Comparison of ENCODE assay signal across 2 cellular contexts in the genomic region with DNA sequence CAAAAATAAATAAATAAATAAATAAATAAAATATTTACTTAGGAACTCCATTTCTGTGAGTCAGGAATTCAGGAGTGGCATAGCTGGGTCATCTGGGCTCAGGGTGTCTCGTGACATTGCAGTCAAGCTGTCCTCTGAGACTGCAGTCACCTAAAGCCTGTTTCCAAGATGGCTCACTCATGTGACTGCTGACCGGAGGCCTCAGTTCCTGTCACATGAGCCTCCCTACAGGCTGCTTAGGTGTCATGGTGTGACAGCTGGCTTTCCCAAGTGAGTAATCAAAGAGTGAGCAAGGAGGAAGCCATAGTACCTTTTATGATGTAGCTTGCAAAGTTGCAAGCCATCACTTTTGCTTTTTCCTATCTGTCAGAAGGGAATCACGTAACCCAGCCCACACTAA.
TF ChIP-seq lines count a peak whose summit lies in the region.

No MANE protein-coding gene starts in this region.

TF ChIP-seq in IMR-90, 13 proteins besides CTCF, POLR2A, EP300 and RAD21 (continued from another document):
- TF ChIP-seq, protein P1, sequence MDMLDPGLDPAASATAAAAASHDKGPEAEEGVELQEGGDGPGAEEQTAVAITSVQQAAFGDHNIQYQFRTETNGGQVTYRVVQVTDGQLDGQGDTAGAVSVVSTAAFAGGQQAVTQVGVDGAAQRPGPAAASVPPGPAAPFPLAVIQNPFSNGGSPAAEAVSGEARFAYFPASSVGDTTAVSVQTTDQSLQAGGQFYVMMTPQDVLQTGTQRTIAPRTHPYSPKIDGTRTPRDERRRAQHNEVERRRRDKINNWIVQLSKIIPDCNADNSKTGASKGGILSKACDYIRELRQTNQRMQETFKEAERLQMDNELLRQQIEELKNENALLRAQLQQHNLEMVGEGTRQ (IDR thresholded peaks at IDR 0.05; ENCODE audit: low read depth, low read length): peak; percentile 57; the same call in 1 of the 2 replicates
TF ChIP-seq in IMR-90: peak in this region for 1.

TF ChIP-seq in K562, 482 proteins besides CTCF, POLR2A, EP300 and RAD21 (continued from another document and continues in another):
- TF ChIP-seq BACH1 (tag; IDR thresholded peaks at IDR 0.05) (peak; percentile 53; the same call in 1 of the 2 replicates), ZNF584 (CRISPR knock-in tag; IDR thresholded peaks at IDR 0.05; ENCODE audit: low read depth) (peak; percentile 68; the same call in 1 of the 2 replicates), ZNF175 (CRISPR knock-in tag; IDR thresholded peaks at IDR 0.05; ENCODE audit: low read depth) (peak; percentile 87; the same call in 1 of the 2 replicates), PHF20 (IDR thresholded peaks at IDR 0.05; ENCODE audit: partially characterized antibody) (peak; percentile 70), FOXJ3 (CRISPR knock-in tag; IDR thresholded peaks at IDR 0.05) (no peak), MEIS2 (IDR thresholded peaks at IDR 0.05; ENCODE audit: partially characterized antibody) (peak; percentile 33), TFAP4 (CRISPR knock-in tag; IDR thresholded peaks at IDR 0.05; ENCODE audit: borderline replicate concordance) (peak; percentile 67), ZNF592 (IDR thresholded peaks at IDR 0.05) (peak; percentile 83), FOXK2 (conservative IDR thresholded peaks at IDR 0.05 in 1 of 2, IDR thresholded peaks at IDR 0.05 in 1 of 2; ENCODE audit: low read depth in 2 of 2) (peak in 1 of 2 experiments; percentile 58; a peak in 2 of 4 replicates), CBFA2T2 (conservative IDR thresholded peaks at IDR 0.05) (peak; percentile 58), ZNF316 (IDR thresholded peaks at IDR 0.05) (peak; percentile 19; the same call in 1 of the 2 replicates), FOSL1 (tag; conservative IDR thresholded peaks at IDR 0.05) (peak; percentile 38; the same call in 1 of the 2 replicates), HNRNPH1 (optimal IDR thresholded peaks at IDR 0.05; ENCODE audit: low read depth, low read length) (no peak), EHMT2 (IDR thresholded peaks at IDR 0.05) (peak; percentile 53; the same call in 1 of the 2 replicates), ZNF507 (tag; conservative IDR thresholded peaks at IDR 0.05) (no peak), PTTG1 (tag; IDR thresholded peaks at IDR 0.05; ENCODE audit: low read depth) (peak; percentile 17; the same call in 1 of the 2 replicates), ZNF583 (CRISPR knock-in tag; IDR thresholded peaks at IDR 0.05) (0 out of 2 replicates have a peak, but pooled peaks have one; percentile 35), TOE1 (IDR thresholded peaks at IDR 0.05; ENCODE audit: borderline replicate concordance) (peak; percentile 54; the same call in 1 of the 2 replicates), TOE1 (CRISPR knock-in tag; IDR thresholded peaks at IDR 0.05; ENCODE audit: borderline replicate concordance, low read depth) (no peak)
- TF ChIP-seq, protein P2, sequence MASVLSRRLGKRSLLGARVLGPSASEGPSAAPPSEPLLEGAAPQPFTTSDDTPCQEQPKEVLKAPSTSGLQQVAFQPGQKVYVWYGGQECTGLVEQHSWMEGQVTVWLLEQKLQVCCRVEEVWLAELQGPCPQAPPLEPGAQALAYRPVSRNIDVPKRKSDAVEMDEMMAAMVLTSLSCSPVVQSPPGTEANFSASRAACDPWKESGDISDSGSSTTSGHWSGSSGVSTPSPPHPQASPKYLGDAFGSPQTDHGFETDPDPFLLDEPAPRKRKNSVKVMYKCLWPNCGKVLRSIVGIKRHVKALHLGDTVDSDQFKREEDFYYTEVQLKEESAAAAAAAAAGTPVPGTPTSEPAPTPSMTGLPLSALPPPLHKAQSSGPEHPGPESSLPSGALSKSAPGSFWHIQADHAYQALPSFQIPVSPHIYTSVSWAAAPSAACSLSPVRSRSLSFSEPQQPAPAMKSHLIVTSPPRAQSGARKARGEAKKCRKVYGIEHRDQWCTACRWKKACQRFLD (CRISPR knock-in tag; IDR thresholded peaks at IDR 0.05): peak; percentile 81
- TF ChIP-seq, protein P3, sequence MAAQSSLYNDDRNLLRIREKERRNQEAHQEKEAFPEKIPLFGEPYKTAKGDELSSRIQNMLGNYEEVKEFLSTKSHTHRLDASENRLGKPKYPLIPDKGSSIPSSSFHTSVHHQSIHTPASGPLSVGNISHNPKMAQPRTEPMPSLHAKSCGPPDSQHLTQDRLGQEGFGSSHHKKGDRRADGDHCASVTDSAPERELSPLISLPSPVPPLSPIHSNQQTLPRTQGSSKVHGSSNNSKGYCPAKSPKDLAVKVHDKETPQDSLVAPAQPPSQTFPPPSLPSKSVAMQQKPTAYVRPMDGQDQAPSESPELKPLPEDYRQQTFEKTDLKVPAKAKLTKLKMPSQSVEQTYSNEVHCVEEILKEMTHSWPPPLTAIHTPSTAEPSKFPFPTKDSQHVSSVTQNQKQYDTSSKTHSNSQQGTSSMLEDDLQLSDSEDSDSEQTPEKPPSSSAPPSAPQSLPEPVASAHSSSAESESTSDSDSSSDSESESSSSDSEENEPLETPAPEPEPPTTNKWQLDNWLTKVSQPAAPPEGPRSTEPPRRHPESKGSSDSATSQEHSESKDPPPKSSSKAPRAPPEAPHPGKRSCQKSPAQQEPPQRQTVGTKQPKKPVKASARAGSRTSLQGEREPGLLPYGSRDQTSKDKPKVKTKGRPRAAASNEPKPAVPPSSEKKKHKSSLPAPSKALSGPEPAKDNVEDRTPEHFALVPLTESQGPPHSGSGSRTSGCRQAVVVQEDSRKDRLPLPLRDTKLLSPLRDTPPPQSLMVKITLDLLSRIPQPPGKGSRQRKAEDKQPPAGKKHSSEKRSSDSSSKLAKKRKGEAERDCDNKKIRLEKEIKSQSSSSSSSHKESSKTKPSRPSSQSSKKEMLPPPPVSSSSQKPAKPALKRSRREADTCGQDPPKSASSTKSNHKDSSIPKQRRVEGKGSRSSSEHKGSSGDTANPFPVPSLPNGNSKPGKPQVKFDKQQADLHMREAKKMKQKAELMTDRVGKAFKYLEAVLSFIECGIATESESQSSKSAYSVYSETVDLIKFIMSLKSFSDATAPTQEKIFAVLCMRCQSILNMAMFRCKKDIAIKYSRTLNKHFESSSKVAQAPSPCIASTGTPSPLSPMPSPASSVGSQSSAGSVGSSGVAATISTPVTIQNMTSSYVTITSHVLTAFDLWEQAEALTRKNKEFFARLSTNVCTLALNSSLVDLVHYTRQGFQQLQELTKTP (IDR thresholded peaks at IDR 0.05; ENCODE audit: low read depth in 1 of 2, partially characterized antibody in 2 of 2): peak in 1 of 2 experiments; percentile 59
- TF ChIP-seq, protein P4, sequence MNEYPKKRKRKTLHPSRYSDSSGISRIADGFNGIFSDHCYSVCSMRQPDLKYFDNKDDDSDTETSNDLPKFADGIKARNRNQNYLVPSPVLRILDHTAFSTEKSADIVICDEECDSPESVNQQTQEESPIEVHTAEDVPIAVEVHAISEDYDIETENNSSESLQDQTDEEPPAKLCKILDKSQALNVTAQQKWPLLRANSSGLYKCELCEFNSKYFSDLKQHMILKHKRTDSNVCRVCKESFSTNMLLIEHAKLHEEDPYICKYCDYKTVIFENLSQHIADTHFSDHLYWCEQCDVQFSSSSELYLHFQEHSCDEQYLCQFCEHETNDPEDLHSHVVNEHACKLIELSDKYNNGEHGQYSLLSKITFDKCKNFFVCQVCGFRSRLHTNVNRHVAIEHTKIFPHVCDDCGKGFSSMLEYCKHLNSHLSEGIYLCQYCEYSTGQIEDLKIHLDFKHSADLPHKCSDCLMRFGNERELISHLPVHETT (CRISPR knock-in tag; conservative IDR thresholded peaks at IDR 0.05 in 1 of 2, IDR thresholded peaks at IDR 0.05 in 1 of 2): peak in 1 of 2 experiments; percentile 62; a peak in 1 of 4 replicates
- TF ChIP-seq, protein P5, sequence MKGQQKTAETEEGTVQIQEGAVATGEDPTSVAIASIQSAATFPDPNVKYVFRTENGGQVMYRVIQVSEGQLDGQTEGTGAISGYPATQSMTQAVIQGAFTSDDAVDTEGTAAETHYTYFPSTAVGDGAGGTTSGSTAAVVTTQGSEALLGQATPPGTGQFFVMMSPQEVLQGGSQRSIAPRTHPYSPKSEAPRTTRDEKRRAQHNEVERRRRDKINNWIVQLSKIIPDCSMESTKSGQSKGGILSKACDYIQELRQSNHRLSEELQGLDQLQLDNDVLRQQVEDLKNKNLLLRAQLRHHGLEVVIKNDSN (CRISPR knock-in tag; IDR thresholded peaks at IDR 0.05): peak; percentile 87
- TF ChIP-seq, protein P6, sequence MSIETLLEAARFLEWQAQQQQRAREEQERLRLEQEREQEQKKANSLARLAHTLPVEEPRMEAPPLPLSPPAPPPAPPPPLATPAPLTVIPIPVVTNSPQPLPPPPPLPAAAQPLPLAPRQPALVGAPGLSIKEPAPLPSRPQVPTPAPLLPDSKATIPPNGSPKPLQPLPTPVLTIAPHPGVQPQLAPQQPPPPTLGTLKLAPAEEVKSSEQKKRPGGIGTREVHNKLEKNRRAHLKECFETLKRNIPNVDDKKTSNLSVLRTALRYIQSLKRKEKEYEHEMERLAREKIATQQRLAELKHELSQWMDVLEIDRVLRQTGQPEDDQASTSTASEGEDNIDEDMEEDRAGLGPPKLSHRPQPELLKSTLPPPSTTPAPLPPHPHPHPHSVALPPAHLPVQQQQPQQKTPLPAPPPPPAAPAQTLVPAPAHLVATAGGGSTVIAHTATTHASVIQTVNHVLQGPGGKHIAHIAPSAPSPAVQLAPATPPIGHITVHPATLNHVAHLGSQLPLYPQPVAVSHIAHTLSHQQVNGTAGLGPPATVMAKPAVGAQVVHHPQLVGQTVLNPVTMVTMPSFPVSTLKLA (conservative IDR thresholded peaks at IDR 0.05): 0 out of 4 replicates have a peak, but pooled peaks of 1 of the 2 experiments have one; percentile 30
